Comparison of ENCODE assay signal across 12 cellular contexts in the genomic region with DNA sequence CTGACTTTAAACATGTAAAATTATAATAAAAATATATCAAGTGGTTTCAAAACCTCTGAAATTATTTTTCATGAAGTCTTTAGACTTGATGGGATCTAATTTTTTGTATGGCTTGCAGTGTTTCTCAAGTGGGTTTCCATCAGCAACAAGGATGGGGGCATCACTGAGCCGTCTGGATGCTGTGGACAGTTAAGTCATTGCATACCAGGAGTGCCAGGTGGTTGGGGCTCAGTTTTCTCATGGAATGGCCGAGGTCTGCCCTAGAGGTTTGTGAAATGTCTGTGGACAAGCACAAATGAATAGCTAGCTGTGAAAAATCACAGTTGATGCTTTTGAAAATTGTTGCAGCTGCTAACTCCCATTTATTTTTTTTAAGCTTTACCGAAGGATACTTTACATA. TPM values are rescaled to one million over a fixed set of nuclear protein-coding genes. Genes with fewer than 3 reads are reported as not detected.
DNase-seq lines count a peak whose midpoint lies in the region; ATAC-seq and TF ChIP-seq lines count a peak whose summit lies in the region.
"Had no signal": no experiment of that assay in that cellular context is flagged by ENCODE, and none has a peak within 500 bp of the region (broad histone marks: within the 10 kb centered on the region; RNA-seq: fewer than 3 reads in every experiment).

No MANE protein-coding gene starts in this region.

- H3F3A ChIP-seq in GM23248 (ENCODE audit: insufficient read depth): no peaks in the 10 kb centered on the region

- no peak for ATAC-seq in GM18505 (IDR thresholded peaks at IDR 0.05; ENCODE audit: unreplicated experiment)
- no peak for ATAC-seq in GM21737 (IDR thresholded peaks at IDR 0.05; ENCODE audit: unreplicated experiment)
- no peak for ATAC-seq in HG03354 (IDR thresholded peaks at IDR 0.05; ENCODE audit: poor library complexity, severe bottlenecking, unreplicated experiment)
- ATAC-seq: activated T-cell treated with anti-CD3 and anti-CD28 coated beads, Interleukin-2, amount 50 U/mL, for 4 hours; left ventricle myocardium superior had no signal

- H3K27me3 ChIP-seq in A673 (replicated peaks; ENCODE audit: insufficient read depth, low read depth, low read length, poor library complexity) (peaks cover 8% of the 10 kb centered on the region), GM23248 (replicated peaks; ENCODE audit: insufficient read depth) (no peaks in the 10 kb centered on the region), SJCRH30 (no peaks in the 10 kb centered on the region), transverse colon (peaks cover 3% of the 10 kb centered on the region)

- H3K9me3 ChIP-seq in A673 (ENCODE audit: low read depth, low read length, poor library complexity, severe bottlenecking) (no peaks in the 10 kb centered on the region), GM23248 (ENCODE audit: low read depth) (no peaks in the 10 kb centered on the region), SJCRH30 (replicated peaks) (no peaks in the 10 kb centered on the region), transverse colon (no peaks in the 10 kb centered on the region)

- TSS peak; percentile 43 for BruUV-seq in A673 (replicated peaks; lab: Mats Ljungman, UMichigan)

- no peak overlapping the region for H3K27ac ChIP-seq in A673 (ENCODE audit: low read depth, low read length, poor library complexity, severe bottlenecking)
- H3K27ac ChIP-seq in GM23248: no peak overlapping the region
- peak overlapping the region; percentile 95 for H3K27ac ChIP-seq in SJCRH30
- no peak overlapping the region for H3K27ac ChIP-seq in transverse colon

- no peaks in the 10 kb centered on the region for H3K9me2 ChIP-seq in GM23248 (ENCODE audit: insufficient read depth)

- TF ChIP-seq CTCF in A673 (conservative IDR thresholded peaks at IDR 0.05; ENCODE audit: low read depth, low read length) (no peak), transverse colon (IDR thresholded peaks at IDR 0.05) (no peak)

- in situ Hi-C loops in GM23248 (cut with MboI): loop anchor here (5.0 kb wide), 1 partner anchor 258 kb away; no protein-coding TSS in a partner anchor
- in situ Hi-C loops in transverse colon (cut with MboI; ENCODE audit: low pct_ligation_motif_present in 1 of 4, low pct_unique_long_range_greater_than_20kb in 1 of 4, low sequenced_read_pairs in 3 of 4): no loop called here

- H3K4me1 ChIP-seq in A673 (ENCODE audit: insufficient read depth, low read length, poor library complexity, severe bottlenecking) (peaks cover 9% of the 10 kb centered on the region), GM23248 (ENCODE audit: insufficient read depth) (peaks cover 8% of the 10 kb centered on the region; the same call in 1 of the 2 replicates), SJCRH30 (peaks cover 15% of the 10 kb centered on the region), transverse colon (peaks cover 3 to 32% (median 20%) of the 10 kb centered on the region in 4 donors)

- TF ChIP-seq EP300 in transverse colon (IDR thresholded peaks at IDR 0.05; ENCODE audit: low read depth): no peak

- 0 out of 2 replicates have a peak overlapping the region, but pooled peaks have one; percentile 85 for H3K9ac ChIP-seq in GM23248

- H3K4me3 ChIP-seq in A673 (ENCODE audit: low read depth, low read length, poor library complexity, severe bottlenecking) (no peak overlapping the region), GM23248 (no peak overlapping the region), SJCRH30 (peak overlapping the region; percentile 68), transverse colon (no peak overlapping the region)

- H2AFZ ChIP-seq in GM23248: no peak overlapping the region

- 79 to 83% methylated on average over 3 of the region's 3 CpGs for WGBS in GM23248 (ENCODE audit: low coverage in 1 of 2, low lambda C conversion rate in 2 of 2, missing lambda C conversion rate in 2 of 2), 2 experiments
- 71 to 80% methylated on average over 1 to 3 of the region's 3 CpGs for WGBS in transverse colon (ENCODE audit: low coverage in 1 of 2), 2 donors

- CTCF ChIA-PET in A673 (lab: Charles Lee): no interaction called here

- H3K36me3 ChIP-seq in A673 (ENCODE audit: insufficient read depth, low read length, poor library complexity, severe bottlenecking): peaks cover 7% of the 10 kb centered on the region
- H3K36me3 ChIP-seq in GM23248 (ENCODE audit: low read depth): no peaks in the 10 kb centered on the region
- peaks cover 2% of the 10 kb centered on the region; the same call in 1 of the 2 replicates for H3K36me3 ChIP-seq in SJCRH30
- H3K36me3 ChIP-seq in transverse colon: no peaks in the 10 kb centered on the region

- DNase-seq in A673 (ENCODE audit: low spot score) (no peak), GM23248 (peak; percentile 15), SJCRH30 (peak; percentile 69 to 71), kidney glomerular epithelial cell (lab: John Stamatoyannopoulos, UW) (peak; percentile 21), transverse colon (no peak)
- DNase-seq: activated CD4-positive, CD25-positive, alpha-beta regulatory T cell treated with anti-CD3 and anti-CD28 coated beads, Interleukin-2, amount 50 U/mL, for 72 hours; activated T-cell treated with anti-CD3 and anti-CD28 coated beads, Interleukin-2, amount 50 U/mL, for 4 hours; left ventricle myocardium superior; NCI-H187 had no signal

- H3K79me2 ChIP-seq in GM23248 (ENCODE audit: insufficient read depth): peaks cover 60% of the 10 kb centered on the region

- POLR2A ChIA-PET in A673 (lab: Charles Lee; ENCODE audit: low non-redundant PET): interaction anchor here (0.6 kb wide), 1 partner anchor 302 kb away, joined by 7 read pairs; no protein-coding TSS in a partner anchor

- no peaks in the 10 kb centered on the region for H4K20me1 ChIP-seq in GM23248 (ENCODE audit: insufficient read depth)

- TF ChIP-seq POLR2A in GM18505 (IDR thresholded peaks at IDR 0.05; ENCODE audit: borderline replicate concordance, extremely low read depth, insufficient read depth, insufficient read length) (no peak), transverse colon (IDR thresholded peaks at IDR 0.05) (no peak)

- intact Hi-C loops in A673 (cut with micrococcal nuclease; ENCODE audit: unreplicated experiment): no loop called here
- intact Hi-C loops in transverse colon (cut with DNase I; ENCODE audit: low total_unique reads): no loop called here

- no peak overlapping the region for H3K4me2 ChIP-seq in GM23248 (ENCODE audit: unreplicated experiment)

RNA-seq across cellular contexts. Expression of a gene that starts 1.7 kb away (rescaled TPM):
- total RNA-seq in A673 (2021) (11.3 and 12.9 TPM in 2 replicates), transverse colon (1 to 10 TPM in 3 of 4 donors, not detected in 1; 1.3 to 2.0 (median 1.8) TPM)
- 2.9 and 6.1 TPM in 2 replicates for total RNA-seq in GM23248 (2014; rRNA removed; shearing (Covaris generic))
- 6.0 TPM in 2 replicates for polyA plus RNA-seq in GM23248 (2016; fragmentation: Nextera tagmentation; extraction: Ambion mirVana)
- 1.4 and 2.1 TPM in 2 replicates for total RNA-seq in SJCRH30 (2014; rRNA removed; shearing (Covaris generic))

RNA-seq across cellular contexts. Expression of a gene that starts 32.4 kb away (rescaled TPM):
- total RNA-seq in A673 (2021) (63.7 and 72.7 TPM in 2 replicates), transverse colon (10 to 100 TPM; 74.1 to 95.6 (median 92.6) TPM)
- total RNA-seq in GM23248 (2014; rRNA removed; shearing (Covaris generic)): 40.6 and 52.2 TPM in 2 replicates
- polyA plus RNA-seq in GM23248 (2016; fragmentation: Nextera tagmentation; extraction: Ambion mirVana): 26.8 and 28.1 TPM in 2 replicates
- total RNA-seq in SJCRH30 (2014; rRNA removed; shearing (Covaris generic)): 41.0 and 42.3 TPM in 2 replicates

Comparison
In these comparisons a context has a peak if more than half of its experiments do, and no peak if none do; other contexts are left out.
1. DNase-seq: peak in GM23248 (single experiment), SJCRH30 (2 of 2) and kidney glomerular epithelial cell (single experiment); none in A673 (single experiment) and transverse colon (single experiment).